ENCODE assay signal across 15 cellular contexts in genomic region chr2:48525269-48525943, GRCh38. TPM values are rescaled to one million over a fixed set of nuclear protein-coding genes. Genes with fewer than 3 reads are reported as not detected.
DNase-seq lines count a peak whose midpoint lies in the region; ATAC-seq and TF ChIP-seq lines count a peak whose summit lies in the region.
"Had no signal": no experiment of that assay in that cellular context is flagged by ENCODE, and none has a peak within 500 bp of the region (broad histone marks: within the 10 kb centered on the region; RNA-seq: fewer than 3 reads in every experiment).

No MANE protein-coding gene starts in this region.

- H3K4me1 Mint-ChIP-seq in CD8-positive, alpha-beta memory T cell, result peaks cover 3 to 15% (median 7%) of the 10 kb centered on the region in 3 donors

- H3K9me3 ChIP-seq in prostate gland, result no peaks in the 10 kb centered on the region
- no peaks in the 10 kb centered on the region for H3K9me3 ChIP-seq in upper lobe of left lung
- no peaks in the 10 kb centered on the region for H3K9me3 ChIP-seq in CD8-positive, alpha-beta memory T cell (ENCODE audit: low read length)

- no peak overlapping the region for H3K4me3 ChIP-seq in prostate gland
- no peak overlapping the region for H3K4me3 ChIP-seq in upper lobe of left lung
- H3K4me3 ChIP-seq in CD8-positive, alpha-beta memory T cell (ENCODE audit: low read length), result no peak overlapping the region

- ATAC-seq in Right ventricle myocardium superior (ENCODE audit: poor library complexity) (peak; percentile 67), upper lobe of left lung (ENCODE audit: low FRiP score in 2 of 2) (no peak), GM21360 (IDR thresholded peaks at IDR 0.05; ENCODE audit: unreplicated experiment) (no peak), HG02623 (IDR thresholded peaks at IDR 0.05; ENCODE audit: unreplicated experiment) (no peak)
- ATAC-seq: CD8-positive, alpha-beta T cell had no signal

- WGBS in prostate gland, result 34% methylated on average over 11 of the region's 11 CpGs
- WGBS in upper lobe of left lung, 2 donors, result 80 to 85% methylated on average over 11 of the region's 11 CpGs

- H3K9me3 Mint-ChIP-seq in CD8-positive, alpha-beta memory T cell, result no peaks in the 10 kb centered on the region
- H3K9me3 Mint-ChIP-seq: CD8-positive, alpha-beta T cell had no signal

- H3K27ac ChIP-seq in prostate gland (peak overlapping the region; percentile 65 to 96), upper lobe of left lung (peak overlapping the region in 3 of 4 donors; percentile 10 to 52 (median 46))
- no peak overlapping the region for H3K27ac ChIP-seq in CD8-positive, alpha-beta memory T cell (ENCODE audit: low read depth, low read length)
- H3K27ac ChIP-seq: KMS-11, WERI-Rb-1 had no signal

- POLR2A ChIA-PET in CD8-positive, alpha-beta memory T cell (lab: Charles Lee), result interaction anchor here (0.6 kb wide), 1 partner anchor 32 kb away, joined by 3 read pairs; no protein-coding TSS in a partner anchor

- no peaks in the 10 kb centered on the region for H3K36me3 ChIP-seq in prostate gland
- peaks cover 0 to 14% (median 5%) of the 10 kb centered on the region in 4 donors for H3K36me3 ChIP-seq in upper lobe of left lung
- H3K36me3 ChIP-seq in CD8-positive, alpha-beta memory T cell (ENCODE audit: insufficient read depth, low read length), result no peaks in the 10 kb centered on the region

- no peaks in the 10 kb centered on the region for H3K27me3 ChIP-seq in prostate gland (replicated peaks; ENCODE audit: insufficient read depth)
- no peaks in the 10 kb centered on the region for H3K27me3 ChIP-seq in upper lobe of left lung
- no peaks in the 10 kb centered on the region for H3K27me3 ChIP-seq in CD8-positive, alpha-beta memory T cell (ENCODE audit: insufficient read depth, low read length, poor library complexity, severe bottlenecking)

- TF ChIP-seq EP300 in upper lobe of left lung (IDR thresholded peaks at IDR 0.05), result no peak

- CTCF ChIA-PET in CD8-positive, alpha-beta memory T cell (lab: Charles Lee), result no interaction called here

- DNase-seq in NCI-H82 (lab: John Stamatoyannopoulos, UW) (peak; percentile 24), NCI-H82 treated with DMSO at 0.1 percent for 48 hours (lab: John Stamatoyannopoulos, UW; ENCODE audit: unreplicated experiment) (no peak), Right ventricle myocardium superior (peak; percentile 50), prostate gland (ENCODE audit: low spot score) (peak; percentile 71), upper lobe of left lung (no peak)
- DNase-seq in CD8-positive, alpha-beta memory T cell, result no peak
- DNase-seq: activated CD8-positive, alpha-beta memory T cell treated with anti-CD3 and anti-CD28 coated beads for 24 hours; CD8-positive, alpha-beta T cell; EL; NCI-H1105; T-helper 1 cell; WERI-Rb-1 had no signal

- TF ChIP-seq CTCF in prostate gland (IDR thresholded peaks at IDR 0.05) (no peak), upper lobe of left lung (IDR thresholded peaks at IDR 0.05) (no peak)

- H3K4me3 Mint-ChIP-seq in CD8-positive, alpha-beta memory T cell, result no peak overlapping the region
- H3K4me3 Mint-ChIP-seq: CD8-positive, alpha-beta T cell had no signal

- H3K27me3 Mint-ChIP-seq in CD8-positive, alpha-beta memory T cell, result no peaks in the 10 kb centered on the region

- H3K4me1 ChIP-seq in prostate gland (replicated peaks) (no peaks in the 10 kb centered on the region), upper lobe of left lung (peaks cover 6 to 14% (median 10%) of the 10 kb centered on the region in 4 donors)
- H3K4me1 ChIP-seq in CD8-positive, alpha-beta memory T cell (ENCODE audit: insufficient read depth, low read length), result peaks cover 1% of the 10 kb centered on the region

- no peak overlapping the region for H3K27ac Mint-ChIP-seq in CD8-positive, alpha-beta memory T cell
- H3K27ac Mint-ChIP-seq: CD8-positive, alpha-beta T cell had no signal

- peaks cover 6 to 26% (median 12%) of the 10 kb centered on the region in 3 donors for H3K36me3 Mint-ChIP-seq in CD8-positive, alpha-beta memory T cell

- intact Hi-C loops in Right ventricle myocardium superior (cut with DNase I) (no loop called here), prostate gland (cut with DNase I) (loop anchor here (5.0 kb wide), 1 partner anchor 43 kb away; no protein-coding TSS in a partner anchor)

- TF ChIP-seq POLR2A in prostate gland (IDR thresholded peaks at IDR 0.05) (no peak), upper lobe of left lung (IDR thresholded peaks at IDR 0.05) (no peak)

RNA-seq across cellular contexts. Expression of gene STON1, which starts 4.5 kb away (rescaled TPM):
- total RNA-seq in Right ventricle myocardium superior, result 8.1 TPM
- total RNA-seq in prostate gland, result 10 to 100 TPM; 34.0 to 48.7 TPM
- 10 to 100 TPM; 13.2 to 27.0 (median 20.0) TPM for total RNA-seq in upper lobe of left lung
- total RNA-seq in CD8-positive, alpha-beta memory T cell, result 1 to 10 TPM in 1 of 2 experiments, under 1 TPM in 1; 0.89 to 1.4 TPM
- polyA plus RNA-seq in CD8-positive, alpha-beta memory T cell, result 0.28 TPM

Comparison
In these comparisons a context has a peak if more than half of its experiments do, and no peak if none do; other contexts are left out.
1. DNase-seq: peak in NCI-H82 (single experiment), Right ventricle myocardium superior (single experiment) and prostate gland (single experiment); none in NCI-H82 treated with DMSO at 0.1 percent for 48 hours (single experiment), upper lobe of left lung (0 of 2) and CD8-positive, alpha-beta memory T cell (0 of 5).